1 cellular context compared by ENCODE assay signal in genomic region chr2:4134881-4135565, GRCh38.
TF ChIP-seq lines count a peak whose summit lies in the region.

No MANE protein-coding gene starts in this region.

TF ChIP-seq in HEK293T, 16 proteins besides CTCF, POLR2A, EP300 and RAD21 (continued from another document):
- TF ChIP-seq HDGF (IDR thresholded peaks at IDR 0.05; ENCODE audit: borderline replicate concordance) = no peak
- TF ChIP-seq FOXM1 (IDR thresholded peaks at IDR 0.05; ENCODE audit: borderline replicate concordance) = no peak
- no peak for TF ChIP-seq CTBP1 (IDR thresholded peaks at IDR 0.05; ENCODE audit: borderline replicate concordance)
- no peak for TF ChIP-seq SUZ12 (IDR thresholded peaks at IDR 0.05)
- no peak for TF ChIP-seq ELF4 (IDR thresholded peaks at IDR 0.05)
- TF ChIP-seq ARNT (IDR thresholded peaks at IDR 0.05) = no peak
